ENCODE assay signal across 1 cellular context in genomic region chr20:32168184-32168910, GRCh38.
TF ChIP-seq lines count a peak whose summit lies in the region.

No MANE protein-coding gene starts in this region.

TF ChIP-seq in GM23338, 12 proteins besides CTCF, POLR2A, EP300 and RAD21 (continued from another document):
- TF ChIP-seq ZNF462 (CRISPR knock-in tag; IDR thresholded peaks at IDR 0.05) (no peak), STAT1 (IDR thresholded peaks at IDR 0.05; ENCODE audit: unreplicated experiment) (no peak), EZH2phosphoT487 (IDR thresholded peaks at IDR 0.05; ENCODE audit: unreplicated experiment) (no peak), EZH2 (IDR thresholded peaks at IDR 0.05; ENCODE audit: low read depth, unreplicated experiment) (no peak), POLR2AphosphoS5 (IDR thresholded peaks at IDR 0.05; ENCODE audit: low read depth) (no peak), NANOG (IDR thresholded peaks at IDR 0.05; ENCODE audit: borderline replicate concordance) (no peak), ETS1 (IDR thresholded peaks at IDR 0.05) (no peak), CREB1 (CRISPR knock-in tag; IDR thresholded peaks at IDR 0.05; ENCODE audit: low read depth) (no peak)
